9 cellular contexts compared by ENCODE assay signal in genomic region chr13:27619093-27619705, GRCh38. TPM values are rescaled to one million over a fixed set of nuclear protein-coding genes. Genes with fewer than 3 reads are reported as not detected.
DNase-seq lines count a peak whose midpoint lies in the region; ATAC-seq and TF ChIP-seq lines count a peak whose summit lies in the region.
"Had no signal": no experiment of that assay in that cellular context is flagged by ENCODE, and none has a peak within 500 bp of the region (broad histone marks: within the 10 kb centered on the region; RNA-seq: fewer than 3 reads in every experiment).

No MANE protein-coding gene starts in this region.

- peak overlapping the region; percentile 92 for H3K27ac Mint-ChIP-seq in chondrocyte (ENCODE audit: unreplicated experiment)

- TF ChIP-seq CTCF in AG04450 (IDR thresholded peaks at IDR 0.05; ENCODE audit: low read depth, low read length) (no peak), chondrocyte (IDR thresholded peaks at IDR 0.05) (no peak)

- H3K27me3 ChIP-seq in AG04450 (ENCODE audit: control insufficient read depth, insufficient read depth, low read length): no peaks in the 10 kb centered on the region
- no peaks in the 10 kb centered on the region for H3K27me3 ChIP-seq in muscle layer of colon (ENCODE audit: control insufficient read depth in 1 of 2, insufficient read depth in 2 of 2, low read length in 2 of 2)

- POLR2A ChIA-PET in AG04450 (lab: Yijun Ruan, JAX): interaction anchor here (0.6 to 1.6 kb wide), 3 partner anchors 12 to 91 kb away, joined by 3 to 4 read pairs (median 3); no protein-coding TSS in a partner anchor

- H3K27me3 Mint-ChIP-seq in chondrocyte (ENCODE audit: low read depth): no peaks in the 10 kb centered on the region

- H3K27ac ChIP-seq in AG04450 (ENCODE audit: low read depth, low read length) (no peak overlapping the region), muscle layer of colon (ENCODE audit: low read depth, low read length) (peak overlapping the region; percentile 84)

- peaks cover 41% of the 10 kb centered on the region for H3K4me1 Mint-ChIP-seq in chondrocyte (ENCODE audit: low read depth)

- DNase-seq in AG04450 (ENCODE audit: low read depth, low spot score) (no peak), KBM-7 (peak; percentile 20), chondrocyte (ENCODE audit: low spot score) (no peak), occipital lobe (lab: John Stamatoyannopoulos, UW) (no peak), NCI-H774 (lab: John Stamatoyannopoulos, UW) (no peak)
- DNase-seq: cortex of kidney had no signal

- peaks cover 6% of the 10 kb centered on the region for H3K36me3 Mint-ChIP-seq in chondrocyte (ENCODE audit: low read depth)

- CTCF ChIA-PET in AG04450 (lab: Charles Lee): interaction anchor here (0.7 to 2.4 kb wide), 10 partner anchors 10 to 334 kb away, joined by 3 to 18 read pairs (median 3); no protein-coding TSS in a partner anchor

- peak overlapping the region; percentile 90 for H3K4me3 Mint-ChIP-seq in chondrocyte (ENCODE audit: unreplicated experiment)

- ATAC-seq in HG03095 (IDR thresholded peaks at IDR 0.05; ENCODE audit: unreplicated experiment) (no peak), HG03097 (IDR thresholded peaks at IDR 0.05; ENCODE audit: low FRiP score, unreplicated experiment) (no peak)

- H3K9me3 ChIP-seq in AG04450 (ENCODE audit: control insufficient read depth, insufficient read depth, low read length) (peaks cover 3% of the 10 kb centered on the region), muscle layer of colon (ENCODE audit: low read length) (no peaks in the 10 kb centered on the region)

- peaks cover 7% of the 10 kb centered on the region for H3K9me3 Mint-ChIP-seq in chondrocyte (ENCODE audit: low read depth)

- peaks cover 12% of the 10 kb centered on the region for H3K36me3 ChIP-seq in muscle layer of colon (ENCODE audit: insufficient read depth, low read length)

- H3K4me3 ChIP-seq in AG04450 (ENCODE audit: low read depth, low read length): peak overlapping the region; percentile 88
- H3K4me3 ChIP-seq in muscle layer of colon (ENCODE audit: low read depth in 1 of 2, low read length in 2 of 2): peak overlapping the region; percentile 70 to 78

- H3K9ac ChIP-seq in muscle layer of colon (ENCODE audit: low read length): peak overlapping the region; percentile 17

- in situ Hi-C loops in KBM-7 (cut with MboI; ENCODE audit: low pct_unique_long_range_greater_than_20kb, low sequenced_read_pairs): no loop called here

- H3K4me1 ChIP-seq in muscle layer of colon (ENCODE audit: insufficient read depth, low read length): peaks cover 31% of the 10 kb centered on the region

RNA-seq across cellular contexts. Expression of gene LNX2, which starts 1.1 kb away (rescaled TPM):
- polyA plus RNA-seq in AG04450 (2011; rRNA removed): 6.2 and 6.9 TPM in 2 replicates
- 10.0 and 10.3 TPM in 2 replicates for polyA minus RNA-seq in AG04450 (2011; rRNA and poly(A)+ RNA removed)
- 9.1 to 9.8 TPM (median 9.2 TPM) in 3 replicates for total RNA-seq in chondrocyte
- total RNA-seq in occipital lobe: 8.1 TPM

RNA-seq across cellular contexts. Expression of gene POLR1D, which starts 2.5 kb away (rescaled TPM):
- polyA plus RNA-seq in AG04450 (2011; rRNA removed): 155 and 174 TPM in 2 replicates
- 39.6 and 53.4 TPM in 2 replicates for polyA minus RNA-seq in AG04450 (2011; rRNA and poly(A)+ RNA removed)
- total RNA-seq in chondrocyte: 64.7 to 75.2 TPM (median 72.4 TPM) in 3 replicates
- total RNA-seq in occipital lobe: 52.7 TPM
